Comparison of ENCODE assay signal across 8 cellular contexts in the genomic region with DNA sequence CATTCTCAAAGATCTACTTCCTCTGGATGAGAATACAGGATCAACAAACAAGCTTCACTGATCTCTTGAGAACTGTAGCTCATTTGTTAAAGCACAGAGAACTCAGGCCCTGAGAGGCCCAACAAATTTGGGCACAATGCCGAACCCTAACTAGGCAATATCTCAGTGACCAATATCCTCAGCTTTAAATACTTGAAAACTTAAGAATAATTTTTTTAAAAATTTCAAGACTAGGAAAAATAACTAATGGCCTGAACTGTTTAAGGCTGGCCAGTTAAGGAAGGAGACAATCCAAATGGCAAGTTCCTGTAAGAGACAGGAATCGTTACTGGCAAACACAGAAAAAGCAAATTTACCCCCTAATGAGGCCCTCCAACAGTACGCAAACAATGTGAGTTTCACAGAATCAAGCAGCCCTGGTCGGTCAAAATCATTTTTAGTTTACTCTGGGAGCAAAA. TPM values are rescaled to one million over a fixed set of nuclear protein-coding genes. Genes with fewer than 3 reads are reported as not detected.
DNase-seq lines count a peak whose midpoint lies in the region; ATAC-seq and TF ChIP-seq lines count a peak whose summit lies in the region.

No MANE protein-coding gene starts in this region.

- H3K4me1 ChIP-seq in iPS-20b (ENCODE audit: insufficient read depth, low read length), result peaks cover 28% of the 10 kb centered on the region
- H3K4me1 ChIP-seq in skeletal muscle satellite cell (ENCODE audit: control insufficient read depth, insufficient read depth, low read length), result peaks cover 33% of the 10 kb centered on the region

- POLR2A ChIA-PET in CD4-positive, alpha-beta T cell (lab: Charles Lee), result interaction anchor here (0.7 kb wide), 1 partner anchor 1927 kb away, joined by 3 read pairs; no protein-coding TSS in a partner anchor
- POLR2A ChIA-PET in activated CD4-positive, alpha-beta T cell treated with anti-CD3 and anti-CD28 coated beads, Interleukin-2, amount 10 ng/mL, durations not matched to agents 7 days and 5 days (lab: Charles Lee), result no interaction called here

- H3K27me3 ChIP-seq in brain microvascular endothelial cell (replicated peaks), result no peaks in the 10 kb centered on the region
- H3K27me3 ChIP-seq in iPS-20b (ENCODE audit: insufficient read depth, low read length), result no peaks in the 10 kb centered on the region
- H3K27me3 ChIP-seq in skeletal muscle satellite cell (ENCODE audit: control insufficient read depth, insufficient read depth, low read length), result no peaks in the 10 kb centered on the region
- no peaks in the 10 kb centered on the region for H3K27me3 ChIP-seq in CD4-positive, alpha-beta T cell (ENCODE audit: control insufficient read depth, insufficient read depth, low read length)

- H3K36me3 ChIP-seq in brain microvascular endothelial cell (replicated peaks), result peaks cover 2% of the 10 kb centered on the region
- H3K36me3 ChIP-seq in iPS-20b (ENCODE audit: insufficient read depth, low read depth, low read length), result no peaks in the 10 kb centered on the region
- H3K36me3 ChIP-seq in skeletal muscle satellite cell (ENCODE audit: insufficient read depth, low read length), result peaks cover 5% of the 10 kb centered on the region

- H3K9ac ChIP-seq in iPS-20b (ENCODE audit: low read depth, low read length), result peak overlapping the region; percentile 41; the same call in 1 of the 2 replicates
- peak overlapping the region; percentile 73 for H3K9ac ChIP-seq in skeletal muscle satellite cell (ENCODE audit: low read depth, low read length)

- intact Hi-C loops in CD4-positive, alpha-beta T cell (cut with DNase I, micrococcal nuclease), result no loop called here

- H3K9me3 Mint-ChIP-seq in CD4-positive, alpha-beta T cell, result no peaks in the 10 kb centered on the region
- H3K9me3 Mint-ChIP-seq in activated CD4-positive, alpha-beta T cell treated with anti-CD3 and anti-CD28 coated beads, Interleukin-2, amount 10 ng/mL, durations not matched to agents 7 days and 5 days, result no peaks in the 10 kb centered on the region

- no peak for TF ChIP-seq CTCF in HFF-Myc (IDR thresholded peaks at IDR 0.05; ENCODE audit: low read depth, low read length, missing control alignments)
- no peak for TF ChIP-seq CTCF in brain microvascular endothelial cell (IDR thresholded peaks at IDR 0.05; ENCODE audit: low read depth, low read length, missing control alignments)
- TF ChIP-seq CTCF in CD4-positive, alpha-beta T cell (IDR thresholded peaks at IDR 0.05), result no peak

- no peaks in the 10 kb centered on the region for H3K27me3 Mint-ChIP-seq in CD4-positive, alpha-beta T cell
- H3K27me3 Mint-ChIP-seq in activated CD4-positive, alpha-beta T cell treated with anti-CD3 and anti-CD28 coated beads, Interleukin-2, amount 10 ng/mL, durations not matched to agents 7 days and 5 days, result no peaks in the 10 kb centered on the region

- no peak overlapping the region for H3K27ac Mint-ChIP-seq in CD4-positive, alpha-beta T cell
- H3K27ac Mint-ChIP-seq in activated CD4-positive, alpha-beta T cell treated with anti-CD3 and anti-CD28 coated beads, Interleukin-2, amount 10 ng/mL, durations not matched to agents 7 days and 5 days, result no peak overlapping the region

- CTCF ChIA-PET in CD4-positive, alpha-beta T cell (lab: Charles Lee), result no interaction called here
- CTCF ChIA-PET in activated CD4-positive, alpha-beta T cell treated with anti-CD3 and anti-CD28 coated beads, Interleukin-2, amount 10 ng/mL, durations not matched to agents 7 days and 5 days (lab: Charles Lee), result interaction anchor here (0.7 kb wide), 1 partner anchor 307 kb away, joined by 3 read pairs; no protein-coding TSS in a partner anchor

- no peaks in the 10 kb centered on the region for H3K4me1 Mint-ChIP-seq in CD4-positive, alpha-beta T cell (ENCODE audit: low read depth)
- peaks cover 4% of the 10 kb centered on the region for H3K4me1 Mint-ChIP-seq in activated CD4-positive, alpha-beta T cell treated with anti-CD3 and anti-CD28 coated beads, Interleukin-2, amount 10 ng/mL, durations not matched to agents 7 days and 5 days

- in situ Hi-C loops in brain microvascular endothelial cell (cut with HindIII; ENCODE audit: low pct_ligation_motif_present, low sequenced_read_pairs), result no loop called here

- H3K4me3 Mint-ChIP-seq in CD4-positive, alpha-beta T cell, result no peak overlapping the region
- no peak overlapping the region for H3K4me3 Mint-ChIP-seq in activated CD4-positive, alpha-beta T cell treated with anti-CD3 and anti-CD28 coated beads, Interleukin-2, amount 10 ng/mL, durations not matched to agents 7 days and 5 days

- H3K27ac ChIP-seq in brain microvascular endothelial cell (peak overlapping the region; percentile 72), iPS-20b (ENCODE audit: low read length) (peak overlapping the region; percentile 39)
- H3K27ac ChIP-seq in CD4-positive, alpha-beta T cell (ENCODE audit: low read depth, low read length), result no peak overlapping the region

- no peaks in the 10 kb centered on the region for H3K9me3 ChIP-seq in iPS-20b (ENCODE audit: insufficient read depth, low read depth, low read length)
- no peaks in the 10 kb centered on the region for H3K9me3 ChIP-seq in skeletal muscle satellite cell (replicated peaks; ENCODE audit: low read length)
- no peaks in the 10 kb centered on the region for H3K9me3 ChIP-seq in CD4-positive, alpha-beta T cell (ENCODE audit: control insufficient read depth, low read length)

- DNase-seq in HFF-Myc (ENCODE audit: extremely low read depth, low read depth) (no peak), brain microvascular endothelial cell (no peak)
- no peak for DNase-seq in stimulated activated CD4-positive, alpha-beta T cell treated with anti-CD3 and anti-CD28 coated beads, Interleukin-12 subunit alpha, Interleukin-12 subunit beta, amount 100 ng/mL, for 4 hours
- no peak for DNase-seq in CD4-positive, alpha-beta T cell
- DNase-seq in activated CD4-positive, alpha-beta T cell treated with anti-CD3 and anti-CD28 coated beads, Interleukin-2, amount 10 ng/mL, durations not matched to agents 7 days and 5 days, result no peak

- peak overlapping the region; percentile 38 for H3K4me3 ChIP-seq in HFF-Myc (replicated peaks; ENCODE audit: low read depth, low read length)
- no peak overlapping the region for H3K4me3 ChIP-seq in brain microvascular endothelial cell (ENCODE audit: low read depth, low read length)
- H3K4me3 ChIP-seq in iPS-20b (ENCODE audit: low read length), result peak overlapping the region; percentile 10
- H3K4me3 ChIP-seq in skeletal muscle satellite cell (ENCODE audit: low read length), result peak overlapping the region; percentile 32

- peaks cover 64% of the 10 kb centered on the region for H3K36me3 Mint-ChIP-seq in CD4-positive, alpha-beta T cell (ENCODE audit: low read depth)
- peaks cover 23% of the 10 kb centered on the region for H3K36me3 Mint-ChIP-seq in activated CD4-positive, alpha-beta T cell treated with anti-CD3 and anti-CD28 coated beads, Interleukin-2, amount 10 ng/mL, durations not matched to agents 7 days and 5 days (ENCODE audit: low read depth)

- no peak for ATAC-seq in CD4-positive, alpha-beta T cell (ENCODE audit: poor library complexity)
- no peak for ATAC-seq in HG02938 (IDR thresholded peaks at IDR 0.05; ENCODE audit: unreplicated experiment)

- peak overlapping the region; percentile 77 for H3K4me2 ChIP-seq in skeletal muscle satellite cell (ENCODE audit: low read length)

RNA-seq across cellular contexts. Expression of gene NT5C2, which starts 39.7 kb away (rescaled TPM):
- total RNA-seq in skeletal muscle satellite cell (2012; rRNA removed), result 22.1 and 35.4 TPM in 2 replicates
- total RNA-seq in CD4-positive, alpha-beta T cell, result 10 to 100 TPM; 43.2 to 47.8 TPM
- total RNA-seq in activated CD4-positive, alpha-beta T cell treated with anti-CD3 and anti-CD28 coated beads, Interleukin-2, amount 10 ng/mL, durations not matched to agents 7 days and 5 days, result 10 to 100 TPM; 66.1 to 80.2 TPM
